ENCODE assay signal across 32 cellular contexts in the genomic region with DNA sequence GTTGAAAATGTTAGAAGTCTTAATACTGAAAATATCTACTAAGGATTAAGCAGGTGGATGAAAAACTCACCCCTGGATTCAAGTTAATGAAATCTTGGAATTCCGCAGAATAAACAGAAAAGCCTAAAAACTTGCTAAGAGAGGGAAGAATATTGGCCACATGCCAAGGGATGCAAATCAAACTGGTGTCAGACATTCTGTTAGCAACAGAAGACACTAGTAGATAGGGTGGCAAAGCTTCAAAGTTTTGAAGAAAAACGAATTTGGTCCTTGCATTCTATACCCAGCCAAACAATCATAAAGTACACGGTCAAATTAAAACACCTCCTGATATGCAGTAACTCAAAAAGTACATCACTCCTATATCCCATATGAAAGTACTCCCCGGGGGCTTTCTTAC.
"Had no signal": no experiment of that assay in that cellular context is flagged by ENCODE, and none has a peak within 500 bp of the region (broad histone marks: within the 10 kb centered on the region; RNA-seq: fewer than 3 reads in every experiment).

No MANE protein-coding gene starts in this region.

- H3K4me1 ChIP-seq: breast epithelium, colonic mucosa had no signal

- H3K36me3 ChIP-seq: adrenal gland, breast epithelium, cardiac muscle cell, colonic mucosa, esophagus squamous epithelium, gastroesophageal sphincter, heart right ventricle had no signal

- H3K4me3 ChIP-seq: adrenal gland, breast epithelium, cardiac muscle cell, colonic mucosa, esophagus squamous epithelium, gastroesophageal sphincter, heart right ventricle had no signal

- ATAC-seq: activated CD8-positive, alpha-beta memory T cell treated with anti-CD3 and anti-CD28 coated beads, Interleukin-2, amount 10 ng/mL, durations not matched to agents 7 days and 5 days; activated CD8-positive, alpha-beta T cell treated with anti-CD3 and anti-CD28 coated beads, Interleukin-2, amount 10 ng/mL, durations not matched to agents 7 days and 5 days; activated naive CD8-positive, alpha-beta T cell treated with anti-CD3 and anti-CD28 coated beads, Interleukin-2, amount 50 U/mL, for 24 hours; gastroesophageal sphincter; heart right ventricle; T-helper 17 cell had no signal

- DNase-seq: activated CD4-positive, alpha-beta memory T cell treated with anti-CD3 and anti-CD28 coated beads for 36 hours; activated CD4-positive, alpha-beta T cell treated with anti-CD3 and anti-CD28 coated beads for 36 hours; activated CD4-positive, alpha-beta T cell treated with anti-CD3 and anti-CD28 coated beads, Interleukin-2, amount 10 ng/mL, durations not matched to agents 24 days and 14 days; activated CD4-positive, CD25-positive, alpha-beta regulatory T cell; activated CD4-positive, CD25-positive, alpha-beta regulatory T cell treated with anti-CD3 and anti-CD28 coated beads, Interleukin-2, amount 50 U/mL, for 72 hours; activated CD8-positive, alpha-beta memory T cell treated with anti-CD3 and anti-CD28 coated beads, Interleukin-2, amount 10 ng/mL, durations not matched to agents 7 days and 5 days; activated CD8-positive, alpha-beta memory T cell treated with anti-CD3 and anti-CD28 coated beads, Interleukin-2, amount 50 U/mL, for 4 hours; activated CD8-positive, alpha-beta T cell treated with anti-CD3 and anti-CD28 coated beads, Interleukin-2, amount 10 ng/mL, durations not matched to agents 7 days and 5 days; activated effector memory CD4-positive, alpha-beta T cell treated with anti-CD3 and anti-CD28 coated beads, Interleukin-2, amount 50 U/mL, for 16 hours; activated naive CD4-positive, alpha-beta T cell treated with anti-CD3 and anti-CD28 coated beads for 36 hours; activated naive CD8-positive, alpha-beta T cell treated with anti-CD3 and anti-CD28 coated beads for 36 hours; activated naive CD8-positive, alpha-beta T cell treated with anti-CD3 and anti-CD28 coated beads, Interleukin-2, amount 50 U/mL, for 24 hours; activated T-cell treated with anti-CD3 and anti-CD28 coated beads, Interleukin-2, amount 50 U/mL, for 1 hour; activated T-cell treated with anti-CD3 and anti-CD28 coated beads, Interleukin-2, amount 50 U/mL, for 48 hours; adrenal gland; amygdala; aorta; central memory CD4-positive, alpha-beta T cell; cerebellar nuclear complex; colonic mucosa; effector CD8-positive, alpha-beta T cell; esophagus squamous epithelium; foreskin melanocyte; heart right ventricle; T-helper 17 cell; T1000 had no signal

- H3K9me3 ChIP-seq: adrenal gland, breast epithelium, colonic mucosa, esophagus squamous epithelium, gastroesophageal sphincter, heart right ventricle had no signal

- H3K27me3 ChIP-seq: adrenal gland, breast epithelium, cardiac muscle cell, colonic mucosa, esophagus squamous epithelium, gastroesophageal sphincter, heart right ventricle had no signal

- H3K27ac ChIP-seq: adrenal gland, breast epithelium, cardiac muscle cell, colonic mucosa, epithelial cell of prostate, esophagus squamous epithelium, gastroesophageal sphincter, heart right ventricle had no signal

- FAIRE-seq: endometrium, endothelial cell of umbilical vein had no signal
